15 cellular contexts compared by ENCODE assay signal in genomic region chr3:42439461-42440075, GRCh38.
"Had no signal": no experiment of that assay in that cellular context is flagged by ENCODE, and none has a peak within 500 bp of the region (broad histone marks: within the 10 kb centered on the region; RNA-seq: fewer than 3 reads in every experiment).

No MANE protein-coding gene starts in this region.

- H3K4me1 ChIP-seq: gastroesophageal sphincter, prostate gland, right lobe of liver, transverse colon had no signal

- H3K9me3 ChIP-seq: gastroesophageal sphincter, neutrophil, prostate gland, right lobe of liver, transverse colon had no signal

- H3K4me3 ChIP-seq: cardiac muscle cell, gastroesophageal sphincter, hepatocyte, prostate gland, right lobe of liver, transverse colon had no signal

- H3K36me3 ChIP-seq: cardiac muscle cell, gastroesophageal sphincter, neutrophil, prostate gland, right lobe of liver, transverse colon had no signal

- H3K27me3 ChIP-seq: cardiac muscle cell, right lobe of liver, transverse colon had no signal

- H3K27ac ChIP-seq: cardiac muscle cell, epithelial cell of prostate, gastroesophageal sphincter, hepatocyte, neutrophil, prostate gland, right lobe of liver, transverse colon had no signal

- ATAC-seq: activated CD8-positive, alpha-beta T cell treated with anti-CD3 and anti-CD28 coated beads for 36 hours; gastroesophageal sphincter; right lobe of liver; stimulated activated memory B cell treated with anti-CD40 and anti-IgM and Interleukin-4, amounts not matched to agents 10 μg/mL and 1 μg/mL and 100 μg/mL, for 72 hours had no signal

- DNase-seq: activated CD4-positive, alpha-beta T cell treated with anti-CD3 and anti-CD28 coated beads for 4 hours; activated CD8-positive, alpha-beta memory T cell treated with anti-CD3 and anti-CD28 coated beads, Interleukin-2, amount 50 U/mL, for 4 hours; activated CD8-positive, alpha-beta T cell treated with anti-CD3 and anti-CD28 coated beads for 36 hours; effector memory CD4-positive, alpha-beta T cell; naive B cell; right lobe of liver; T-helper 1 cell; transverse colon had no signal
